Comparison of ENCODE assay signal across 1 cellular context in genomic region chr12:109052415-109053323, GRCh38.
TF ChIP-seq lines count a peak whose summit lies in the region.

Gene USP30 (plus strand): TSS chr12:109052576. CDS start chr12:109052679, 103 bp downstream.

TF ChIP-seq in HEK293, 187 proteins besides CTCF, POLR2A, EP300 and RAD21 (continued from another document):
- TF ChIP-seq ZNF449 (tag by site-specific recombination; IDR thresholded peaks at IDR 0.05) (0 out of 2 replicates have a peak, but pooled peaks have one; percentile 53), ZNF2 (tag by site-specific recombination; IDR thresholded peaks at IDR 0.05) (peak; percentile 96), ZNF324 (tag by site-specific recombination; IDR thresholded peaks at IDR 0.05) (peak; percentile 99), ZNF555 (tag by site-specific recombination; conservative IDR thresholded peaks at IDR 0.05) (no peak), ZSCAN18 (tag by site-specific recombination; IDR thresholded peaks at IDR 0.05) (peak; percentile 91), ZNF274 (IDR thresholded peaks at IDR 0.05; ENCODE audit: low read length) (no peak), ZNF274 (tag by site-specific recombination; IDR thresholded peaks at IDR 0.05; ENCODE audit: borderline replicate concordance) (no peak), ZNF366 (tag by site-specific recombination; conservative IDR thresholded peaks at IDR 0.05) (peak; percentile 55), ZNF16 (tag by site-specific recombination; IDR thresholded peaks at IDR 0.05; ENCODE audit: low read depth) (0 out of 2 replicates have a peak, but pooled peaks have one; percentile 31), ZFP37 (tag by site-specific recombination; IDR thresholded peaks at IDR 0.05) (peak; percentile 98), ZNF302 (tag by site-specific recombination; IDR thresholded peaks at IDR 0.05; ENCODE audit: low read depth) (peak; percentile 69; the same call in 1 of the 2 replicates), ZNF549 (tag by site-specific recombination; IDR thresholded peaks at IDR 0.05) (no peak), ZBTB7A (tag by site-specific recombination; IDR thresholded peaks at IDR 0.05; ENCODE audit: low read depth) (peak; percentile 95), ZNF48 (tag by site-specific recombination; IDR thresholded peaks at IDR 0.05) (no peak), ZNF837 (tag by site-specific recombination; IDR thresholded peaks at IDR 0.05) (peak; percentile 54; the same call in 1 of the 2 replicates), WT1 (tag by site-specific recombination; IDR thresholded peaks at IDR 0.05) (no peak; the same call in 1 of the 2 replicates), ZBTB48 (tag by site-specific recombination; IDR thresholded peaks at IDR 0.05) (peak; percentile 91), ZNF138 (tag by site-specific recombination; IDR thresholded peaks at IDR 0.05; ENCODE audit: borderline replicate concordance) (no peak), SETDB1 (IDR thresholded peaks at IDR 0.05; ENCODE audit: insufficient read length, low read length) (no peak), ZNF510 (tag by site-specific recombination; IDR thresholded peaks at IDR 0.05; ENCODE audit: insufficient replicate concordance) (no peak), EGR2 (tag by site-specific recombination; IDR thresholded peaks at IDR 0.05; ENCODE audit: low read depth) (no peak), ZNF621 (tag by site-specific recombination; IDR thresholded peaks at IDR 0.05) (no peak), MYNN (tag by site-specific recombination; IDR thresholded peaks at IDR 0.05; ENCODE audit: borderline replicate concordance) (peak; percentile 88), ZNF560 (tag by site-specific recombination; IDR thresholded peaks at IDR 0.05; ENCODE audit: borderline replicate concordance) (no peak), ZNF518A (tag by site-specific recombination; conservative IDR thresholded peaks at IDR 0.05; ENCODE audit: low read depth) (peak; percentile 90), ZNF10 (tag by site-specific recombination; IDR thresholded peaks at IDR 0.05) (peak; percentile 38; the same call in 1 of the 2 replicates), ZNF211 (tag by site-specific recombination; IDR thresholded peaks at IDR 0.05; ENCODE audit: low read depth) (no peak), ZNF416 (tag by site-specific recombination; IDR thresholded peaks at IDR 0.05) (0 out of 2 replicates have a peak, but pooled peaks have one; percentile 52), ZNF645 (tag by site-specific recombination; IDR thresholded peaks at IDR 0.05) (0 out of 2 replicates have a peak, but pooled peaks have one; percentile 50), ZNF157 (tag by site-specific recombination; IDR thresholded peaks at IDR 0.05) (no peak), KLF1 (tag by site-specific recombination; IDR thresholded peaks at IDR 0.05) (peak; percentile 69), ZNF830 (tag by site-specific recombination; IDR thresholded peaks at IDR 0.05; ENCODE audit: low read depth) (no peak), MZF1 (tag by site-specific recombination; IDR thresholded peaks at IDR 0.05; ENCODE audit: borderline replicate concordance) (no peak), ZNF184 (tag by site-specific recombination; IDR thresholded peaks at IDR 0.05) (peak; percentile 90), ZNF148 (tag by site-specific recombination; IDR thresholded peaks at IDR 0.05; ENCODE audit: borderline replicate concordance) (peak; percentile 98), ZNF341 (tag by site-specific recombination; IDR thresholded peaks at IDR 0.05; ENCODE audit: low read depth) (no peak), ZNF792 (tag by site-specific recombination; IDR thresholded peaks at IDR 0.05) (no peak), ZNF692 (tag by site-specific recombination; IDR thresholded peaks at IDR 0.05) (peak; percentile 89), ZNF112 (tag by site-specific recombination; IDR thresholded peaks at IDR 0.05) (no peak), PBX3 (CRISPR knock-in tag; IDR thresholded peaks at IDR 0.05) (peak; percentile 83; the same call in 1 of the 2 replicates), IKZF3 (tag by site-specific recombination; IDR thresholded peaks at IDR 0.05) (peak; percentile 67), ZNF513 (tag by site-specific recombination; IDR thresholded peaks at IDR 0.05) (peak; percentile 53; the same call in 1 of the 2 replicates), ZSCAN23 (tag by site-specific recombination; IDR thresholded peaks at IDR 0.05) (peak; percentile 90), ZNF791 (tag by site-specific recombination; IDR thresholded peaks at IDR 0.05) (no peak), PRDM1 (tag by site-specific recombination; IDR thresholded peaks at IDR 0.05) (peak; percentile 30; the same call in 1 of the 2 replicates), ZNF350 (tag by site-specific recombination; IDR thresholded peaks at IDR 0.05) (peak; percentile 87), ZNF354C (tag by site-specific recombination; IDR thresholded peaks at IDR 0.05; ENCODE audit: borderline replicate concordance, low read depth) (no peak)
